11 cellular contexts compared by ENCODE assay signal in genomic region chr1:168146160-168146539, GRCh38.
"Had no signal": no experiment of that assay in that cellular context is flagged by ENCODE, and none has a peak within 500 bp of the region (broad histone marks: within the 10 kb centered on the region; RNA-seq: fewer than 3 reads in every experiment).

No MANE protein-coding gene starts in this region.

- H3K9me3 Mint-ChIP-seq: activated CD8-positive, alpha-beta T cell treated with anti-CD3 and anti-CD28 coated beads for 36 hours; activated T-cell treated with anti-CD3 and anti-CD28 coated beads, Interleukin-2, amount 50 U/mL, for 72 hours; nephron progenitor cell; T-helper 2 cell treated with Interferon-gamma antibody and Interleukin-4, amounts not matched to agents 5 μg/mL and 100 μg/mL, for 36 hours had no signal

- H3K4me3 Mint-ChIP-seq: activated CD4-positive, alpha-beta T cell treated with anti-CD3 and anti-CD28 coated beads for 36 hours; nephron progenitor cell; T-helper 2 cell treated with Interferon-gamma antibody and Interleukin-4, amounts not matched to agents 5 μg/mL and 100 μg/mL, for 36 hours had no signal

- H3K27ac ChIP-seq: foreskin keratinocyte, psoas muscle, VCaP had no signal

- H3K9me3 ChIP-seq: ascending aorta, left lung, psoas muscle, spleen had no signal

- H3K27ac Mint-ChIP-seq: activated CD4-positive, alpha-beta T cell treated with anti-CD3 and anti-CD28 coated beads for 36 hours; activated CD8-positive, alpha-beta T cell treated with anti-CD3 and anti-CD28 coated beads for 36 hours; activated T-cell treated with anti-CD3 and anti-CD28 coated beads, Interleukin-2, amount 50 U/mL, for 72 hours; nephron progenitor cell; T-helper 2 cell treated with Interferon-gamma antibody and Interleukin-4, amounts not matched to agents 5 μg/mL and 100 μg/mL, for 36 hours had no signal

- H3K4me3 ChIP-seq: ascending aorta, left lung, psoas muscle had no signal

- H3K27me3 Mint-ChIP-seq: activated CD4-positive, alpha-beta T cell treated with anti-CD3 and anti-CD28 coated beads for 36 hours; activated CD8-positive, alpha-beta T cell treated with anti-CD3 and anti-CD28 coated beads for 36 hours had no signal

- H3K36me3 ChIP-seq: ascending aorta, left lung, spleen had no signal

- H3K4me1 ChIP-seq: foreskin keratinocyte, psoas muscle had no signal

- H3K27me3 ChIP-seq: ascending aorta, foreskin keratinocyte, left lung, spleen had no signal
